In the genomic region with DNA sequence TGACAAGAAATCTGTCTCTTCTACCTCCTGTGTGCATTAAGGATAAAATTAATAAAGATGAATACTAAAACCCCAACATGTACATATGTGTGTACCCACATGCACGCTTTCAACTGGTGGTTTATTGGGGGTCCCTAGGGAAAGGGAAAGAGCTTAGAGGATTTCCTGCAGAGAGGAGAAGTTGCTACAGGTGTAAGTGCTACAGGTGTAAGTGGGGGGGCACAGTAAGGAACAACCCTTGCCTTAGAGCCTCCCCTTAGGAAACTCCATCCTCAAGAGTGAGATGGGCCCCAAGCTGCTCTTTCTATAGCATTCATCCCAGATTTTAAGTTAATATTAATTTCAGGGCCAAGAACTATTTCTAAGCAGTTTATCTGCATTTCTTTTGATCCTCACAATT, we compare ENCODE assay signal across 24 cellular contexts.
"Had no signal": no experiment of that assay in that cellular context is flagged by ENCODE, and none has a peak within 500 bp of the region (broad histone marks: within the 10 kb centered on the region; RNA-seq: fewer than 3 reads in every experiment).

No MANE protein-coding gene starts in this region.

- DNase-seq: stimulated activated CD4-positive, alpha-beta T cell treated with anti-CD3 and anti-CD28 coated beads, Interleukin-2, amount 100 ng/mL, for 48 hours; stimulated activated CD4-positive, alpha-beta T cell treated with anti-CD3 and anti-CD28 coated beads, Interleukin-4, amount 100 ng/mL, for 1 hour; stimulated activated CD4-positive, alpha-beta T cell treated with anti-CD3 and anti-CD28 coated beads, Interleukin-4, amount 100 ng/mL, for 24 hours; stimulated activated CD4-positive, alpha-beta T cell treated with anti-CD3 and anti-CD28 coated beads, Interleukin-4, amount 100 ng/mL, for 4 hours; stimulated activated CD8-positive, alpha-beta memory T cell treated with anti-CD3 and anti-CD28 coated beads, Interleukin-4, amount 100 ng/mL, for 48 hours; stimulated activated naive B cell treated with anti-CD40 and anti-IgM and Interleukin-4, amounts not matched to agents 10 μg/mL and 1 μg/mL and 100 μg/mL, for 72 hours; stimulated activated naive CD4-positive, alpha-beta T cell; stimulated activated naive CD4-positive, alpha-beta T cell treated with Interleukin-2 at 50 U/mL for 16 hours; stimulated activated naive CD8-positive, alpha-beta T cell treated with anti-CD3 and anti-CD28 coated beads, Interleukin-15, amount 100 ng/mL, for 72 hours; stimulated activated naive CD8-positive, alpha-beta T cell treated with anti-CD3 and anti-CD28 coated beads, Interleukin-15, Interleukin-2, amounts not matched to agents 100 U/mL and 50 U/mL, for 24 hours; stomach; substantia nigra; testis; thyroid gland; tibial artery; transverse colon; trophoblast cell; upper lobe of left lung; upper lobe of right lung; uterus had no signal

- H3K27ac ChIP-seq: stomach, suprapubic skin, testis, thoracic aorta, thyroid gland, tibial artery, tibial nerve, transverse colon, upper lobe of left lung, upper lobe of right lung, uterus, vagina had no signal

- H3K36me3 ChIP-seq: stomach, suprapubic skin, thoracic aorta, thyroid gland, tibial artery, tibial nerve, transverse colon, upper lobe of left lung, upper lobe of right lung, uterus, vagina had no signal

- H3K9me3 ChIP-seq: stomach, suprapubic skin, testis, thoracic aorta, thyroid gland, tibial artery, tibial nerve, transverse colon, upper lobe of right lung, uterus, vagina had no signal

- H3K4me3 ChIP-seq: stomach, suprapubic skin, testis, thoracic aorta, thyroid gland, tibial artery, tibial nerve, transverse colon, upper lobe of left lung, upper lobe of right lung, uterus, vagina had no signal

- H3K4me1 ChIP-seq: stomach, suprapubic skin, testis, thyroid gland, tibial artery, transverse colon, upper lobe of left lung, upper lobe of right lung, uterus, vagina had no signal

- H3K27me3 ChIP-seq: testis, thyroid gland, transverse colon, upper lobe of left lung, upper lobe of right lung, uterus, vagina had no signal
